ENCODE assay signal across 16 cellular contexts in genomic region chr3:56355570-56356185, GRCh38.
DNase-seq lines count a peak whose midpoint lies in the region; FAIRE-seq and TF ChIP-seq lines count a peak whose summit lies in the region.
"Had no signal": no experiment of that assay in that cellular context is flagged by ENCODE, and none has a peak within 500 bp of the region (broad histone marks: within the 10 kb centered on the region; RNA-seq: fewer than 3 reads in every experiment).

No MANE protein-coding gene starts in this region.

- no peaks in the 10 kb centered on the region for H3K36me3 ChIP-seq in bronchial epithelial cell (ENCODE audit: control insufficient read depth, insufficient read depth, low read length)
- no peaks in the 10 kb centered on the region for H3K36me3 ChIP-seq in liver (ENCODE audit: control insufficient read depth in 4 of 4, insufficient read depth in 3 of 4, low read depth in 1 of 4, low read length in 3 of 4)
- H3K36me3 ChIP-seq in PC-9 (ENCODE audit: low read depth): no peaks in the 10 kb centered on the region
- no peaks in the 10 kb centered on the region for H3K36me3 ChIP-seq in spleen
- no peaks in the 10 kb centered on the region for H3K36me3 ChIP-seq in HAP-1 (replicated peaks)
- H3K36me3 ChIP-seq: left ventricle myocardium inferior, suprapubic skin had no signal

- H3K9me2 ChIP-seq in PC-9 (ENCODE audit: insufficient read depth): no peaks in the 10 kb centered on the region

- BruUV-seq in PC-9 (replicated peaks; lab: Mats Ljungman, UMichigan): no TSS peak

- CTCF ChIA-PET in PC-9 (lab: Charles Lee): no interaction called here

- H3K79me2 ChIP-seq in PC-9 (ENCODE audit: low read depth): no peaks in the 10 kb centered on the region

- H2AFZ ChIP-seq in PC-9: no peak overlapping the region

- in situ Hi-C loops in HAP-1 (cut with MboI; ENCODE audit: low sequenced_read_pairs): no loop called here

- H4K20me1 ChIP-seq in PC-9 (ENCODE audit: insufficient read depth): no peaks in the 10 kb centered on the region

- TF ChIP-seq CTCF in bronchial epithelial cell (IDR thresholded peaks at IDR 0.05; ENCODE audit: insufficient read depth, low read length, severe bottlenecking) (no peak), liver (IDR thresholded peaks at IDR 0.05; ENCODE audit: low read depth, low read length, missing input control) (no peak), PC-9 (conservative IDR thresholded peaks at IDR 0.05) (no peak), spleen (IDR thresholded peaks at IDR 0.05 in 8 of 11, conservative IDR thresholded peaks at IDR 0.05 in 3 of 11) (no peak)

- FAIRE-seq in bronchial epithelial cell (lab: Jason Lieb, UNC): no peak
- FAIRE-seq: small intestine had no signal

- H3K4me2 ChIP-seq in PC-9: no peak overlapping the region

- TF ChIP-seq POLR2A in spleen (IDR thresholded peaks at IDR 0.05): no peak

- peaks cover 3 to 20% (median 9%) of the 10 kb centered on the region in 4 donors for H3K4me1 ChIP-seq in liver (ENCODE audit: control insufficient read depth in 4 of 4, insufficient read depth in 4 of 4, low read length in 3 of 4)
- no peaks in the 10 kb centered on the region for H3K4me1 ChIP-seq in PC-9 (replicated peaks; ENCODE audit: insufficient read depth)
- no peaks in the 10 kb centered on the region for H3K4me1 ChIP-seq in spleen
- H3K4me1 ChIP-seq in HAP-1: no peaks in the 10 kb centered on the region
- H3K4me1 ChIP-seq: left ventricle myocardium inferior, suprapubic skin had no signal

- intact Hi-C loops in PC-9 (cut with micrococcal nuclease; ENCODE audit: unreplicated experiment) (no loop called here), spleen (cut with DNase I; ENCODE audit: low total_unique reads) (no loop called here)

- H3K27ac ChIP-seq in liver (ENCODE audit: low read depth in 1 of 2, low read length in 2 of 2) (peak overlapping the region; percentile 63 to 77), PC-9 (no peak overlapping the region), spleen (no peak overlapping the region)
- H3K27ac ChIP-seq: left ventricle myocardium inferior, RWPE1, suprapubic skin had no signal

- DNase-seq in ELF-1 (ENCODE audit: low read depth, low spot score) (peak; percentile 14), MV-4-11 (lab: John Stamatoyannopoulos, UW) (peak; percentile 78), bronchial epithelial cell (ENCODE audit: low read depth) (peak; percentile 93), PC-9 (no peak), spleen (no peak), NCI-H1694 (lab: John Stamatoyannopoulos, UW) (no peak), HAP-1 (ENCODE audit: low spot score in 2 of 2) (no peak)
- DNase-seq: effector memory CD4-positive, alpha-beta T cell; hypothalamus; left ventricle myocardium inferior; NCI-H1092; posterior cingulate gyrus; small intestine had no signal

- whole genome bisulfite sequencing in liver: 49% methylated on average over 7 of the region's 7 CpGs
- WGBS in spleen, 5 donors: 67 to 86% (median 80%) methylated on average over 7 of the region's 7 CpGs

- H3K27me3 ChIP-seq in bronchial epithelial cell (ENCODE audit: control insufficient read depth, insufficient read depth, low read length) (no peaks in the 10 kb centered on the region), liver (ENCODE audit: control insufficient read depth in 4 of 4, insufficient read depth in 4 of 4, low read length in 3 of 4) (no peaks in the 10 kb centered on the region), PC-9 (ENCODE audit: insufficient read depth, low read depth) (no peaks in the 10 kb centered on the region), spleen (replicated peaks in 1 of 7) (no peaks in the 10 kb centered on the region), HAP-1 (ENCODE audit: low read depth) (no peaks in the 10 kb centered on the region)
- H3K27me3 ChIP-seq: suprapubic skin had no signal

- peak in 1 of 2 donors; percentile 16 for TF ChIP-seq RAD21 in liver (IDR thresholded peaks at IDR 0.05)

- H3K9ac ChIP-seq in liver (ENCODE audit: low read depth in 1 of 2, low read length in 2 of 2): peak overlapping the region in 1 of 2 donors; percentile 12

- no peaks in the 10 kb centered on the region for H3F3A ChIP-seq in PC-9 (ENCODE audit: insufficient read depth, low read depth)

- H3K9me3 ChIP-seq in liver (ENCODE audit: control insufficient read depth in 4 of 4, low read length in 3 of 4) (no peaks in the 10 kb centered on the region), PC-9 (ENCODE audit: insufficient read depth, low read depth) (no peaks in the 10 kb centered on the region), spleen (no peaks in the 10 kb centered on the region), HAP-1 (no peaks in the 10 kb centered on the region)
- H3K9me3 ChIP-seq: left ventricle myocardium inferior, suprapubic skin had no signal

- POLR2A ChIA-PET in PC-9 (lab: Charles Lee; ENCODE audit: unreplicated experiment): no interaction called here

- H3K4me3 ChIP-seq in bronchial epithelial cell (ENCODE audit: low read depth, low read length) (no peak overlapping the region), liver (ENCODE audit: low read depth in 1 of 3, low read length in 3 of 3) (no peak overlapping the region), PC-9 (no peak overlapping the region), spleen (no peak overlapping the region), HAP-1 (no peak overlapping the region)
- H3K4me3 ChIP-seq: left ventricle myocardium inferior, suprapubic skin had no signal

TF ChIP-seq in liver, 16 proteins besides CTCF, POLR2A, EP300 and RAD21:
- peak; percentile 9 to 81 for TF ChIP-seq RXRA (IDR thresholded peaks at IDR 0.05)
- TF ChIP-seq ATF3 (IDR thresholded peaks at IDR 0.05): peak; percentile 52
- peak; percentile 71 to 93 for TF ChIP-seq JUND (IDR thresholded peaks at IDR 0.05)
- peak; percentile 83 to 92 for TF ChIP-seq HNF4A (conservative IDR thresholded peaks at IDR 0.05)
- peak; percentile 49 for TF ChIP-seq ZBTB33 (IDR thresholded peaks at IDR 0.05)
- TF ChIP-seq MAX (IDR thresholded peaks at IDR 0.05): peak; percentile 53
- peak; percentile 71 for TF ChIP-seq YY1 (IDR thresholded peaks at IDR 0.05)
- TF ChIP-seq SP1 (IDR thresholded peaks at IDR 0.05): peak; percentile 60
- TF ChIP-seq FOXA2 (IDR thresholded peaks at IDR 0.05): peak; percentile 25
- TF ChIP-seq GABPA (IDR thresholded peaks at IDR 0.05 in 1 of 2, conservative IDR thresholded peaks at IDR 0.05 in 1 of 2): no peak
- no peak for TF ChIP-seq EGR1 (IDR thresholded peaks at IDR 0.05; ENCODE audit: low read depth in 2 of 2)
- TF ChIP-seq REST (IDR thresholded peaks at IDR 0.05): peak; percentile 54
- peak; percentile 25 for TF ChIP-seq FOXA1 (IDR thresholded peaks at IDR 0.05)
- TF ChIP-seq HNF4G (IDR thresholded peaks at IDR 0.05): peak; percentile 51
- TF ChIP-seq NR2F2 (IDR thresholded peaks at IDR 0.05): no peak
- no peak for TF ChIP-seq TAF1 (conservative IDR thresholded peaks at IDR 0.05)
TF ChIP-seq in liver: peak in this region for 12.

Comparison
In these comparisons a context has a peak if more than half of its experiments do, and no peak if none do; other contexts are left out.
1. DNase-seq: peak in ELF-1 (single experiment), MV-4-11 (single experiment) and bronchial epithelial cell (single experiment); none in PC-9 (0 of 2), spleen (single experiment), NCI-H1694 (single experiment) and HAP-1 (0 of 2).
2. H3K27ac ChIP-seq: peak in liver (2 of 2); none in PC-9 (single experiment) and spleen (0 of 8).